18 cellular contexts compared by ENCODE assay signal in genomic region chr13:59337070-59337469, GRCh38.
DNase-seq lines count a peak whose midpoint lies in the region; ATAC-seq lines count a peak whose summit lies in the region.
"Had no signal": no experiment of that assay in that cellular context is flagged by ENCODE, and none has a peak within 500 bp of the region (broad histone marks: within the 10 kb centered on the region; RNA-seq: fewer than 3 reads in every experiment).

No MANE protein-coding gene starts in this region.

- no peak overlapping the region for H3K27ac Mint-ChIP-seq in T-cell
- H3K27ac Mint-ChIP-seq: CD4-positive, alpha-beta T cell; nephron progenitor cell had no signal

- no peaks in the 10 kb centered on the region for H3K36me3 Mint-ChIP-seq in T-cell

- H3K4me1 Mint-ChIP-seq in T-cell = no peaks in the 10 kb centered on the region

- POLR2A ChIA-PET in T-cell (lab: Charles Lee) = no interaction called here

- ATAC-seq in T-cell (replicated peaks in 1 of 4) (no peak), GM19395 (IDR thresholded peaks at IDR 0.05; ENCODE audit: unreplicated experiment) (no peak)
- ATAC-seq: A549, K562, upper lobe of right lung had no signal

- H3K27me3 Mint-ChIP-seq in T-cell = peaks cover 4 to 16% of the 10 kb centered on the region in 2 donors

- H3K4me3 Mint-ChIP-seq in T-cell = no peak overlapping the region
- H3K4me3 Mint-ChIP-seq: CD4-positive, alpha-beta T cell; nephron progenitor cell had no signal

- H3K9me3 Mint-ChIP-seq in T-cell = no peaks in the 10 kb centered on the region
- H3K9me3 Mint-ChIP-seq: nephron progenitor cell had no signal

- peak; percentile 9 for DNase-seq in SKM-1 (lab: John Stamatoyannopoulos, UW; ENCODE audit: unreplicated experiment)
- no peak for DNase-seq in SKM-1 treated with dmso at 0.1 percent for 144 hours (lab: John Stamatoyannopoulos, UW; ENCODE audit: unreplicated experiment)
- peak; percentile 35 for DNase-seq in amniotic epithelial cell (ENCODE audit: low read depth)
- peak; percentile 8 for DNase-seq in hepatic stellate cell (ENCODE audit: low spot score)
- DNase-seq in smooth muscle cell of the brain vasculature (ENCODE audit: low read depth, low spot score) = peak; percentile 4
- DNase-seq in T-cell = no peak
- no peak for DNase-seq in amygdala (lab: John Stamatoyannopoulos, UW)
- DNase-seq: activated CD4-positive, alpha-beta T cell treated with anti-CD3 and anti-CD28 coated beads for 4 hours; CD4-positive, alpha-beta T cell; DMS79; mammary epithelial cell; NCI-H1417 treated with DMSO at 0.1 percent for 48 hours; nephron progenitor cell; stomach; upper lobe of right lung had no signal

- CTCF ChIA-PET in T-cell (lab: Charles Lee) = no interaction called here

Comparison
In these comparisons a context has a peak if more than half of its experiments do, and no peak if none do; other contexts are left out.
1. DNase-seq: peak in SKM-1 (single experiment), amniotic epithelial cell (single experiment), hepatic stellate cell (single experiment) and smooth muscle cell of the brain vasculature (single experiment); none in SKM-1 treated with dmso at 0.1 percent for 144 hours (single experiment), T-cell (0 of 34) and amygdala (0 of 56).